8 cellular contexts compared by ENCODE assay signal in genomic region chr1:93347319-93347899, GRCh38. TPM values are rescaled to one million over a fixed set of nuclear protein-coding genes. Genes with fewer than 3 reads are reported as not detected.
DNase-seq lines count a peak whose midpoint lies in the region; ATAC-seq and TF ChIP-seq lines count a peak whose summit lies in the region.

No MANE protein-coding gene starts in this region.

- TF ChIP-seq CTCF in GM06990 (IDR thresholded peaks at IDR 0.05; ENCODE audit: insufficient read depth, low read length, poor library complexity, severe bottlenecking), result no peak
- TF ChIP-seq CTCF in Panc1 (IDR thresholded peaks at IDR 0.05), result no peak
- no peak for TF ChIP-seq CTCF in GM10266 (IDR thresholded peaks at IDR 0.05; ENCODE audit: control insufficient read depth, insufficient read depth, low read depth, missing control alignments)

- in situ Hi-C loops in Panc1 (cut with HindIII; ENCODE audit: low pct_unique_long_range_greater_than_20kb, low sequenced_read_pairs), result no loop called here

- DNase-seq in GM06990 (ENCODE audit: extremely low read depth, insufficient read length) (no peak), Panc1 (ENCODE audit: low read depth, low spot score) (no peak), trophoblast cell (no peak), GM10266 (ENCODE audit: extremely low spot score) (no peak)

- H3K9ac ChIP-seq in trophoblast cell (ENCODE audit: low read length), result no peak overlapping the region

- H2BK5ac ChIP-seq in trophoblast cell (ENCODE audit: low read depth, low read length, poor library complexity), result no peak overlapping the region

- WGBS in esophagus, 2 donors, result 2% methylated on average over 12 of the region's 12 CpGs
- no CpG with 5 or more reads among the region's 12 CpGs for WGBS in trophoblast cell (ENCODE audit: extremely low coverage, insufficient coverage, insufficient read length)

- no peaks in the 10 kb centered on the region; the same call in 1 of the 2 replicates for H3K36me3 ChIP-seq in GM06990 (ENCODE audit: control insufficient read depth, insufficient read depth, low read length)
- H3K36me3 ChIP-seq in Panc1 (ENCODE audit: control insufficient read depth, insufficient read depth, low read length), result peaks cover 3% of the 10 kb centered on the region
- no peaks in the 10 kb centered on the region for H3K36me3 ChIP-seq in esophagus (ENCODE audit: control insufficient read depth in 2 of 2, insufficient read depth in 2 of 2, low read length in 1 of 2)
- H3K36me3 ChIP-seq in trophoblast cell (ENCODE audit: control insufficient read depth in 1 of 2, insufficient read depth in 2 of 2, low read length in 2 of 2), result no peaks in the 10 kb centered on the region

- H2BK12ac ChIP-seq in trophoblast cell (ENCODE audit: low read length), result no peak overlapping the region

- H3K9me3 ChIP-seq in Panc1 (ENCODE audit: control insufficient read depth, insufficient read depth, low read depth, low read length) (no peaks in the 10 kb centered on the region), esophagus (ENCODE audit: control insufficient read depth in 2 of 2, insufficient read depth in 1 of 2, low read depth in 1 of 2, low read length in 1 of 2) (no peaks in the 10 kb centered on the region), trophoblast cell (ENCODE audit: insufficient read depth, low read depth, low read length) (no peaks in the 10 kb centered on the region)

- H3K4me1 ChIP-seq in Panc1 (ENCODE audit: control insufficient read depth, insufficient read depth, low read length) (peaks cover 5% of the 10 kb centered on the region), esophagus (ENCODE audit: control insufficient read depth in 2 of 2, insufficient read depth in 2 of 2, low read length in 1 of 2) (peaks cover 0 to 2% of the 10 kb centered on the region in 2 donors), trophoblast cell (ENCODE audit: control insufficient read depth in 1 of 2, insufficient read depth in 2 of 2, low read length in 2 of 2) (no peaks in the 10 kb centered on the region)

- peak overlapping the region; percentile 77 for H3K4ac ChIP-seq in trophoblast cell (ENCODE audit: low read depth, low read length)

- H3K79me2 ChIP-seq in trophoblast cell (ENCODE audit: control insufficient read depth, insufficient read depth, low read length, poor library complexity), result peaks cover 19% of the 10 kb centered on the region

- H3K14ac ChIP-seq in trophoblast cell (ENCODE audit: low read length), result no peak overlapping the region

- H3K27ac ChIP-seq in Panc1 (ENCODE audit: low read length) (peak overlapping the region; percentile 97), esophagus (ENCODE audit: low read depth in 2 of 2, low read length in 1 of 2) (peak overlapping the region in 1 of 2 donors; percentile 91), trophoblast cell (ENCODE audit: low read depth, low read length) (no peak overlapping the region)

- peak overlapping the region; percentile 75 for H3K4me2 ChIP-seq in trophoblast cell (ENCODE audit: low read length)

- no peak overlapping the region for H3K23ac ChIP-seq in trophoblast cell (ENCODE audit: low read length)

- no peak overlapping the region for H2AK5ac ChIP-seq in trophoblast cell (ENCODE audit: low read length)

- no peak overlapping the region for H4K91ac ChIP-seq in trophoblast cell (ENCODE audit: low read depth, low read length)

- H4K8ac ChIP-seq in trophoblast cell (ENCODE audit: low read depth, low read length), result no peak overlapping the region

- H2AFZ ChIP-seq in trophoblast cell (ENCODE audit: insufficient read depth, low read length, poor library complexity), result no peak overlapping the region

- H3K4me3 ChIP-seq in GM06990 (replicated peaks; ENCODE audit: low read depth, low read length), result peak overlapping the region; percentile 96
- H3K4me3 ChIP-seq in Panc1 (ENCODE audit: low read depth in 2 of 2, low read length in 2 of 2), result peak overlapping the region; percentile 87 to 96
- peak overlapping the region; percentile 95 to 96 for H3K4me3 ChIP-seq in esophagus (ENCODE audit: low read depth in 1 of 2, low read length in 2 of 2)
- no peak overlapping the region for H3K4me3 ChIP-seq in trophoblast cell (ENCODE audit: low read depth, low read length)

- no peak for ATAC-seq in Panc1
- ATAC-seq in GM18511 (IDR thresholded peaks at IDR 0.05; ENCODE audit: unreplicated experiment), result no peak
- no peak for ATAC-seq in HG03469 (IDR thresholded peaks at IDR 0.05; ENCODE audit: unreplicated experiment)
- ATAC-seq in GM21390 (IDR thresholded peaks at IDR 0.05; ENCODE audit: unreplicated experiment), result no peak

- H3K18ac ChIP-seq in trophoblast cell (ENCODE audit: low read length), result no peak overlapping the region

- CTCF ChIA-PET in Panc1 (lab: Charles Lee), result no interaction called here

- POLR2A ChIA-PET in Panc1 (lab: Charles Lee), result no interaction called here

- H2BK120ac ChIP-seq in trophoblast cell (ENCODE audit: insufficient read depth, low read length, poor library complexity), result no peak overlapping the region

- H3K27me3 ChIP-seq in GM06990 (replicated peaks; ENCODE audit: control insufficient read depth, insufficient read depth, low read length), result no peaks in the 10 kb centered on the region
- H3K27me3 ChIP-seq in Panc1 (ENCODE audit: control insufficient read depth, insufficient read depth, low read length), result no peaks in the 10 kb centered on the region
- no peaks in the 10 kb centered on the region for H3K27me3 ChIP-seq in esophagus (ENCODE audit: control insufficient read depth in 1 of 2, insufficient read depth in 2 of 2, low read length in 2 of 2)
- no peaks in the 10 kb centered on the region for H3K27me3 ChIP-seq in trophoblast cell (ENCODE audit: insufficient read depth, low read length)

- H3K79me1 ChIP-seq in trophoblast cell (ENCODE audit: low read length), result peaks cover 14% of the 10 kb centered on the region

- H4K12ac ChIP-seq in trophoblast cell (ENCODE audit: low read depth, low read length), result no peak overlapping the region

- intact Hi-C loops in Panc1 (cut with micrococcal nuclease; ENCODE audit: unreplicated experiment), result no loop called here

- BruUV-seq in Panc1 (replicated peaks; lab: Mats Ljungman, UMichigan), result no TSS peak

RNA-seq across cellular contexts. Expression of gene DR1, which starts 1.7 kb away (rescaled TPM):
- total RNA-seq in Panc1 (2021; ENCODE audit: unreplicated experiment), result 39.0 TPM
- 22.4 TPM for polyA plus RNA-seq in Panc1 (2012; ENCODE audit: insufficient read length)
- polyA plus RNA-seq in esophagus, result 10 to 100 TPM in 1 of 2 donors, 1 to 10 TPM in 1; 7.0 to 17.9 TPM
- 32.3 and 32.9 TPM in 2 replicates for polyA plus RNA-seq in trophoblast cell (2013)
